In the genomic region with DNA sequence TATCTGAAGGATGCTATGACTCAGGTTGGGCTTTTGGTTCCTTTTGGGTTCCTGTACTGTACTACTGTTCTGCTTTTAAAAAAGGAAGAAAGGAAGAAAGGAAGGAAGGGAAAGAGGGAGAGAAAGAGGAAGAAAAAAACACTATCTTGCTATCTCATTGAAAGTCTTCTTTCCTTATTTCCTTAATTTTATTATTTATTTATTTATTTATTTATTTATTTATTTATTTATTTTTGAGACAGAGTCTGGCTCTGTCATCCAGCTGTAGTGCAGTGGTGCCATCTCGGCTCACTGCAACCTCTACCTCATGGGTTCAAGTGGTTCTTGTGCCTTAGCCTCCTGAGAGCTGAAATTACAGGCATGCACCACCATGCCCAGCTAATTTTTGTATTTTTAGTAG, we compare ENCODE assay signal across 32 cellular contexts.
"Had no signal": no experiment of that assay in that cellular context is flagged by ENCODE, and none has a peak within 500 bp of the region (broad histone marks: within the 10 kb centered on the region; RNA-seq: fewer than 3 reads in every experiment).

No MANE protein-coding gene starts in this region.

- H3K27ac ChIP-seq: adrenal gland, ascending aorta, body of pancreas, brain microvascular endothelial cell, breast epithelium, cardiac muscle cell had no signal

- H3K4me1 ChIP-seq: adrenal gland, ascending aorta, body of pancreas, breast epithelium had no signal

- H3K36me3 ChIP-seq: adrenal gland, ascending aorta, brain microvascular endothelial cell, breast epithelium, cardiac muscle cell had no signal

- DNase-seq: activated effector memory CD4-positive, alpha-beta T cell treated with anti-CD3 and anti-CD28 coated beads, Interleukin-2, amount 50 U/mL, for 16 hours; activated effector memory CD4-positive, alpha-beta T cell treated with Interleukin-2 at 50 U/mL for 16 hours; activated gamma-delta T cell; activated gamma-delta T cell treated with Interleukin-2 at 50 U/mL for 16 hours; activated naive CD4-positive, alpha-beta T cell; activated naive CD4-positive, alpha-beta T cell treated with anti-CD3 and anti-CD28 coated beads for 36 hours; activated naive CD4-positive, alpha-beta T cell treated with anti-CD3 and anti-CD28 coated beads, Interleukin-2, amount 10 ng/mL, durations not matched to agents 7 days and 5 days; activated naive CD4-positive, alpha-beta T cell treated with anti-CD3 and anti-CD28 coated beads, Interleukin-2, amount 50 U/mL, for 16 hours; activated naive CD4-positive, alpha-beta T cell treated with Interleukin-2 at 50 U/mL for 16 hours; activated naive CD8-positive, alpha-beta T cell treated with anti-CD3 and anti-CD28 coated beads for 36 hours; activated naive CD8-positive, alpha-beta T cell treated with anti-CD3 and anti-CD28 coated beads, Interleukin-2, amount 10 ng/mL, durations not matched to agents 7 days and 5 days; activated naive CD8-positive, alpha-beta T cell treated with anti-CD3 and anti-CD28 coated beads, Interleukin-2, amount 50 U/mL, for 24 hours; activated T-cell treated with anti-CD3 and anti-CD28 coated beads, Interleukin-2, amount 50 U/mL, for 24 hours; activated T-cell treated with anti-CD3 and anti-CD28 coated beads, Interleukin-2, amount 50 U/mL, for 4 hours; activated T-cell treated with anti-CD3 and anti-CD28 coated beads, Interleukin-2, amount 50 U/mL, for 48 hours; activated T-cell treated with anti-CD3 and anti-CD28 coated beads, Interleukin-2, amount 50 U/mL, for 72 hours; adrenal gland; amniotic stem cell; amygdala; anterior cingulate cortex; aorta; body of pancreas; brain microvascular endothelial cell; caudate nucleus; central memory CD4-positive, alpha-beta T cell; cerebellar nuclear complex had no signal

- FAIRE-seq: astrocyte had no signal

- H3K4me3 ChIP-seq: adrenal gland, ascending aorta, body of pancreas, breast epithelium, cardiac muscle cell had no signal

- H3K9me3 ChIP-seq: adrenal gland had no signal

- ATAC-seq: activated naive CD4-positive, alpha-beta T cell treated with anti-CD3 and anti-CD28 coated beads, Interleukin-2, amount 50 U/mL, for 72 hours; activated naive CD8-positive, alpha-beta T cell treated with anti-CD3 and anti-CD28 coated beads, Interleukin-2, amount 50 U/mL, for 24 hours; activated T-cell treated with anti-CD3 and anti-CD28 coated beads, Interleukin-2, amount 50 U/mL, for 4 hours; activated T-cell treated with anti-CD3 and anti-CD28 coated beads, Interleukin-2, amount 50 U/mL, for 72 hours; activated T-helper 17 cell treated with anti-CD3 and anti-CD28 coated beads, Interleukin-2, amount 50 U/mL, for 72 hours; body of pancreas had no signal
